31 cellular contexts compared by ENCODE assay signal in genomic region chr7:110623436-110623835, GRCh38.
"Had no signal": no experiment of that assay in that cellular context is flagged by ENCODE, and none has a peak within 500 bp of the region (broad histone marks: within the 10 kb centered on the region; RNA-seq: fewer than 3 reads in every experiment).

No MANE protein-coding gene starts in this region.

- H3K9me3 ChIP-seq: body of pancreas, SJCRH30, SK-N-SH had no signal

- H3K27me3 ChIP-seq: adrenal gland, body of pancreas, SJCRH30 had no signal

- H3K27ac ChIP-seq: adrenal gland, body of pancreas, SJCRH30 had no signal

- H3K9ac ChIP-seq: SK-N-SH had no signal

- H3K4me3 ChIP-seq: adrenal gland, body of pancreas, SJCRH30 had no signal

- H3K4me1 Mint-ChIP-seq: activated CD4-positive, alpha-beta T cell treated with anti-CD3 and anti-CD28 coated beads for 36 hours; activated CD4-positive, alpha-beta T cell treated with anti-CD3 and anti-CD28 coated beads, Interleukin-2, amount 10 ng/mL, durations not matched to agents 7 days and 5 days; central memory CD8-positive, alpha-beta T cell had no signal

- DNase-seq: activated CD4-positive, alpha-beta T cell treated with anti-CD3 and anti-CD28 coated beads for 36 hours; activated CD4-positive, alpha-beta T cell treated with anti-CD3 and anti-CD28 coated beads, Interleukin-2, amount 10 ng/mL, durations not matched to agents 7 days and 5 days; activated CD4-positive, alpha-beta T cell treated with anti-CD3 and anti-CD28 coated beads, Interleukin-2, amount 50 U/mL, for 48 hours; activated CD8-positive, alpha-beta T cell treated with anti-CD3 and anti-CD28 coated beads, Interleukin-2, amount 10 ng/mL, durations not matched to agents 7 days and 5 days; activated gamma-delta T cell; activated naive CD4-positive, alpha-beta T cell treated with anti-CD3 and anti-CD28 coated beads for 36 hours; activated T-cell treated with anti-CD3 and anti-CD28 coated beads, Interleukin-2, amount 50 U/mL, for 24 hours; adrenal gland; body of pancreas; Kasumi-1; KG1; MM.1S; MV-4-11; NCI-H1092; NCI-H1436 treated with DMSO at 0.1 percent for 48 hours; NCI-H1694 treated with DMSO at 0.1 percent for 48 hours; NCI-H2029; NCI-H2227 treated with DMSO at 0.1 percent for 48 hours; NCI-H446; NCI-H510A treated with DMSO at 0.1 percent for 48 hours; SHP77; SJCRH30; SK-N-SH had no signal

- H3K36me3 ChIP-seq: adrenal gland, SJCRH30 had no signal

- H3K36me3 Mint-ChIP-seq: activated naive CD4-positive, alpha-beta T cell treated with anti-CD3 and anti-CD28 coated beads, Interleukin-2, amount 50 U/mL, for 72 hours; WTC11 had no signal

- H3K27ac Mint-ChIP-seq: activated CD4-positive, alpha-beta T cell treated with anti-CD3 and anti-CD28 coated beads for 36 hours; activated CD4-positive, alpha-beta T cell treated with anti-CD3 and anti-CD28 coated beads, Interleukin-2, amount 10 ng/mL, durations not matched to agents 7 days and 5 days; activated CD8-positive, alpha-beta T cell treated with anti-CD3 and anti-CD28 coated beads, Interleukin-2, amount 10 ng/mL, durations not matched to agents 7 days and 5 days; activated naive CD4-positive, alpha-beta T cell treated with anti-CD3 and anti-CD28 coated beads for 36 hours; activated naive CD4-positive, alpha-beta T cell treated with anti-CD3 and anti-CD28 coated beads, Interleukin-2, amount 50 U/mL, for 72 hours; activated T-cell treated with anti-CD3 and anti-CD28 coated beads, Interleukin-2, amount 50 U/mL, for 24 hours; activated T-helper 2 cell treated with anti-CD3 and anti-CD28 coated beads, Interferon-gamma antibody, Interleukin-2, Interleukin-4, amounts not matched to agents 10 μg/mL and 5 μg/mL and 100 μg/mL, durations not matched to agents 14 hours and 24 hours and 36 hours; T-helper 1 cell treated with Interleukin-12 subunit alpha and Interleukin-12 subunit beta and Interleukin-4 antibody, amounts not matched to agents 30 μg/mL and 1 μg/mL, for 36 hours; T-helper 2 cell treated with Interferon-gamma antibody and Interleukin-4, amounts not matched to agents 5 μg/mL and 100 μg/mL, for 36 hours; WTC11 had no signal

- H3K27me3 Mint-ChIP-seq: activated T-cell treated with anti-CD3 and anti-CD28 coated beads, Interleukin-2, amount 50 U/mL, for 24 hours; central memory CD8-positive, alpha-beta T cell had no signal

- ATAC-seq: activated CD4-positive, alpha-beta T cell treated with anti-CD3 and anti-CD28 coated beads for 36 hours; activated CD4-positive, CD25-positive, alpha-beta regulatory T cell treated with anti-CD3 and anti-CD28 coated beads, Interleukin-2, amount 50 U/mL, for 24 hours; activated CD8-positive, alpha-beta T cell treated with anti-CD3 and anti-CD28 coated beads, Interleukin-2, amount 10 ng/mL, durations not matched to agents 7 days and 5 days; activated naive CD4-positive, alpha-beta T cell treated with anti-CD3 and anti-CD28 coated beads, Interleukin-2, amount 50 U/mL, for 72 hours; body of pancreas; Panc1; WTC11 had no signal

- H3K4me2 ChIP-seq: SK-N-SH had no signal

- H3K9me3 Mint-ChIP-seq: activated naive CD4-positive, alpha-beta T cell treated with anti-CD3 and anti-CD28 coated beads for 36 hours; activated naive CD4-positive, alpha-beta T cell treated with anti-CD3 and anti-CD28 coated beads, Interleukin-2, amount 50 U/mL, for 72 hours; activated T-cell treated with anti-CD3 and anti-CD28 coated beads, Interleukin-2, amount 50 U/mL, for 24 hours; activated T-helper 2 cell treated with anti-CD3 and anti-CD28 coated beads, Interferon-gamma antibody, Interleukin-2, Interleukin-4, amounts not matched to agents 10 μg/mL and 5 μg/mL and 100 μg/mL, durations not matched to agents 14 hours and 24 hours and 36 hours; T-helper 2 cell treated with Interferon-gamma antibody and Interleukin-4, amounts not matched to agents 5 μg/mL and 100 μg/mL, for 36 hours; WTC11 had no signal

- H3K4me3 Mint-ChIP-seq: activated CD4-positive, alpha-beta T cell treated with anti-CD3 and anti-CD28 coated beads for 36 hours; activated CD4-positive, alpha-beta T cell treated with anti-CD3 and anti-CD28 coated beads, Interleukin-2, amount 10 ng/mL, durations not matched to agents 7 days and 5 days; activated CD8-positive, alpha-beta T cell treated with anti-CD3 and anti-CD28 coated beads, Interleukin-2, amount 10 ng/mL, durations not matched to agents 7 days and 5 days; activated naive CD4-positive, alpha-beta T cell treated with anti-CD3 and anti-CD28 coated beads for 36 hours; activated T-cell treated with anti-CD3 and anti-CD28 coated beads, Interleukin-2, amount 50 U/mL, for 24 hours; central memory CD8-positive, alpha-beta T cell; T-helper 1 cell treated with Interleukin-12 subunit alpha and Interleukin-12 subunit beta and Interleukin-4 antibody, amounts not matched to agents 30 μg/mL and 1 μg/mL, for 36 hours; T-helper 2 cell treated with Interferon-gamma antibody and Interleukin-4, amounts not matched to agents 5 μg/mL and 100 μg/mL, for 36 hours; WTC11 had no signal

- H3K4me1 ChIP-seq: adrenal gland, body of pancreas, SJCRH30 had no signal
